Comparison of ENCODE assay signal across 9 cellular contexts in genomic region chr3:193572426-193572908, GRCh38.
DNase-seq lines count a peak whose midpoint lies in the region; ATAC-seq, FAIRE-seq and TF ChIP-seq lines count a peak whose summit lies in the region.
"Had no signal": no experiment of that assay in that cellular context is flagged by ENCODE, and none has a peak within 500 bp of the region (broad histone marks: within the 10 kb centered on the region; RNA-seq: fewer than 3 reads in every experiment).

No MANE protein-coding gene starts in this region.

- H3K36me3 ChIP-seq in HAP-1 (replicated peaks) (no peaks in the 10 kb centered on the region), MM.1S (replicated peaks; ENCODE audit: insufficient read depth, low read length) (no peaks in the 10 kb centered on the region)

- H3K4me2 ChIP-seq in MM.1S (ENCODE audit: low read depth, low read length) = no peak overlapping the region

- no peaks in the 10 kb centered on the region for H3K4me1 ChIP-seq in HAP-1
- H3K4me1 ChIP-seq in MM.1S (ENCODE audit: low read length) = no peaks in the 10 kb centered on the region

- H3K27me3 ChIP-seq in HAP-1 (ENCODE audit: low read depth) (peaks cover 2% of the 10 kb centered on the region; the same call in 1 of the 2 replicates), MM.1S (replicated peaks; ENCODE audit: insufficient read depth, low read length) (no peaks in the 10 kb centered on the region)

- no peak for ATAC-seq in GM18517 (IDR thresholded peaks at IDR 0.05; ENCODE audit: unreplicated experiment)

- no peaks in the 10 kb centered on the region for H4K20me1 ChIP-seq in MM.1S (ENCODE audit: insufficient read depth, low read length)

- FAIRE-seq in G401.6 (lab: Jason Lieb, UNC) (peak; percentile 94), RCC 7860 (lab: Jason Lieb, UNC) (peak; percentile 67)
- FAIRE-seq: colon had no signal

- TF ChIP-seq CTCF in MM.1S (IDR thresholded peaks at IDR 0.05; ENCODE audit: low read length) = peak; percentile 96

- intact Hi-C loops in posterior cingulate gyrus (cut with DNase I) = loop anchor here (1.0 to 5.0 kb wide), 4 partner anchors 115 to 756 kb away; no protein-coding TSS in a partner anchor

- no peaks in the 10 kb centered on the region for H3K9me3 ChIP-seq in HAP-1
- no peaks in the 10 kb centered on the region for H3K9me3 ChIP-seq in MM.1S (replicated peaks; ENCODE audit: insufficient read depth, low read length)

- H3F3A ChIP-seq in MM.1S (ENCODE audit: insufficient read depth, low read length) = no peaks in the 10 kb centered on the region

- DNase-seq in HAP-1 (ENCODE audit: low spot score in 2 of 2) = peak; percentile 66 to 82
- DNase-seq in MM.1S = peak; percentile 78
- peak; percentile 39 for DNase-seq in RCC 7860 (ENCODE audit: low spot score)
- peak; percentile 13 for DNase-seq in activated T-helper 9 cell treated with anti-CD3 and anti-CD28 coated beads, Interleukin-2, amount 50 U/mL, for 16 hours (ENCODE audit: low read depth)
- DNase-seq in germinal center (ENCODE audit: low spot score) = peak; percentile 36
- peak in 6 of 10 donors; percentile 60 to 93 (median 69) for DNase-seq in posterior cingulate gyrus

- in situ Hi-C loops in HAP-1 (cut with MboI; ENCODE audit: low sequenced_read_pairs) = loop anchor here (5.0 to 25.0 kb wide), 3 partner anchors 385 to 1008 kb away; no protein-coding TSS in a partner anchor

- H3K9me2 ChIP-seq in MM.1S (replicated peaks; ENCODE audit: insufficient read depth, low read length) = no peaks in the 10 kb centered on the region

- H3K27ac ChIP-seq in MM.1S (ENCODE audit: low read length) = no peak overlapping the region

- no peaks in the 10 kb centered on the region for H3K79me2 ChIP-seq in MM.1S (ENCODE audit: low read length)

- no peak overlapping the region for H2AFZ ChIP-seq in MM.1S (ENCODE audit: low read length)

- H3K9ac ChIP-seq in MM.1S (ENCODE audit: low read length) = no peak overlapping the region

- H3K4me3 ChIP-seq in HAP-1 (no peak overlapping the region), MM.1S (ENCODE audit: low read length) (no peak overlapping the region)

Comparison
In these comparisons a context has a peak if more than half of its experiments do, and no peak if none do; other contexts are left out.
1. DNase-seq: peak in every context shown above with its lines; median percentile 78 in MM.1S; 74 in HAP-1; 69 in posterior cingulate gyrus; 39 in RCC 7860; 36 in germinal center; 13 in activated T-helper 9 cell treated with anti-CD3 and anti-CD28 coated beads, Interleukin-2, amount 50 U/mL, for 16 hours.